Comparison of ENCODE assay signal across 8 cellular contexts in the genomic region with DNA sequence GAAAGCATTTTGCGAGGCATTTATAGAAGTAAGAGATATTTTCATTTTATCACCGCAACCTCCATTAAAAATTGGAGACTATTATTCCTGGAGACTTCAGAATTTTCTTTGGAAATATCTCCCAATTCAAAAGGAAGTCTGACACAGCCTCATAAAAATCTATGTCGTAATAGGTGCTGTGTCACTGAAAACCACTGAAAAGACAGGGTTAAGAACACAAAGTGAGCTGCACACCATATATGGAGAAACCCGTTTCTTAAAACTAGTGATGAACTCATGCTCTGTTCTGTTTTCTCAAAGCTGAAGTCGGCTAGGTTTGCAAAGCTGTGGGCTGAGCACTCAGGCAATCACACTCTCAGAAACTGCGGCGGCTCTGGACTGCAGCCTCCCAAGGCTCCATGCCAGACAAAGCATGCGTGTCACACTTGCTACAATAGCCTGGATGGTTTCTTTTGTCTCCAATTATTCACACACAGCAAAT. TPM values are rescaled to one million over a fixed set of nuclear protein-coding genes. Genes with fewer than 3 reads are reported as not detected.
DNase-seq lines count a peak whose midpoint lies in the region; ATAC-seq and TF ChIP-seq lines count a peak whose summit lies in the region.

A gene (plus strand): TSS at position 287 of the 481 bp plus-strand sequence. CDS start 126 bp downstream, at position 413.

- TF ChIP-seq CTCF in nephron progenitor cell (IDR thresholded peaks at IDR 0.05) = no peak

- no peaks in the 10 kb centered on the region for H3K9me3 Mint-ChIP-seq in nephron progenitor cell
- no peaks in the 10 kb centered on the region for H3K9me3 Mint-ChIP-seq in stimulated activated naive CD8-positive, alpha-beta T cell treated with anti-CD3 and anti-CD28 coated beads, Interleukin-15, amount 100 ng/mL, for 72 hours

- no peaks in the 10 kb centered on the region for H3K27me3 Mint-ChIP-seq in nephron progenitor cell (ENCODE audit: low read depth, poor library complexity)
- H3K27me3 Mint-ChIP-seq in stimulated activated naive CD8-positive, alpha-beta T cell treated with anti-CD3 and anti-CD28 coated beads, Interleukin-15, amount 100 ng/mL, for 72 hours = no peaks in the 10 kb centered on the region

- peak; percentile 88 for DNase-seq in OCI-M1 (lab: John Stamatoyannopoulos, UW)
- DNase-seq in activated T-cell treated with anti-CD3 and anti-CD28 coated beads for 48 hours (ENCODE audit: low read depth) = peak; percentile 72
- DNase-seq in nephron progenitor cell = no peak
- DNase-seq in stimulated activated naive CD8-positive, alpha-beta T cell treated with anti-CD3 and anti-CD28 coated beads, Interleukin-15, amount 100 ng/mL, for 72 hours = peak; percentile 70 to 78
- no peak for DNase-seq in NCI-H1694 treated with DMSO at 0.1 percent for 48 hours (lab: John Stamatoyannopoulos, UW)

- no peaks in the 10 kb centered on the region for H3K36me3 Mint-ChIP-seq in nephron progenitor cell (ENCODE audit: low read depth)

- ATAC-seq in GM18519 (IDR thresholded peaks at IDR 0.05; ENCODE audit: low FRiP score, unreplicated experiment) (peak; percentile 88), HG03039 (IDR thresholded peaks at IDR 0.05; ENCODE audit: unreplicated experiment) (peak; percentile 93), esophagus mucosa (peak; percentile 92)
- ATAC-seq in stimulated activated naive CD8-positive, alpha-beta T cell treated with anti-CD3 and anti-CD28 coated beads, Interleukin-15, amount 100 ng/mL, for 72 hours = peak; percentile 86

- peaks cover 42% of the 10 kb centered on the region for H3K4me1 Mint-ChIP-seq in nephron progenitor cell
- peaks cover 76% of the 10 kb centered on the region for H3K4me1 Mint-ChIP-seq in stimulated activated naive CD8-positive, alpha-beta T cell treated with anti-CD3 and anti-CD28 coated beads, Interleukin-15, amount 100 ng/mL, for 72 hours

- H3K27ac Mint-ChIP-seq in nephron progenitor cell = peak within 1 kb of the TSS; percentile 2
- H3K27ac Mint-ChIP-seq in stimulated activated naive CD8-positive, alpha-beta T cell treated with anti-CD3 and anti-CD28 coated beads, Interleukin-15, amount 100 ng/mL, for 72 hours = peak within 1 kb of the TSS; percentile 82 to 97

- peak within 1 kb of the TSS; percentile 61 for H3K4me3 Mint-ChIP-seq in nephron progenitor cell
- H3K4me3 Mint-ChIP-seq in stimulated activated naive CD8-positive, alpha-beta T cell treated with anti-CD3 and anti-CD28 coated beads, Interleukin-15, amount 100 ng/mL, for 72 hours = peak within 1 kb of the TSS; percentile 70 to 87

RNA-seq across cellular contexts. Expression of the gene that starts here (rescaled TPM):
- 4.1 TPM for total RNA-seq in esophagus mucosa

Comparison
In these comparisons a context has a peak if more than half of its experiments do, and no peak if none do; other contexts are left out.
1. DNase-seq: peak in OCI-M1 (single experiment), activated T-cell treated with anti-CD3 and anti-CD28 coated beads for 48 hours (single experiment) and stimulated activated naive CD8-positive, alpha-beta T cell treated with anti-CD3 and anti-CD28 coated beads, Interleukin-15, amount 100 ng/mL, for 72 hours (2 of 2); none in nephron progenitor cell (single experiment) and NCI-H1694 treated with DMSO at 0.1 percent for 48 hours (single experiment).
2. Peak in every context shown above with its lines, with median percentiles within 50 percentile points of each other: ATAC-seq.